19 cellular contexts compared by ENCODE assay signal in genomic region chr14:101220921-101221510, GRCh38.
DNase-seq lines count a peak whose midpoint lies in the region; ATAC-seq and TF ChIP-seq lines count a peak whose summit lies in the region.
"Had no signal": no experiment of that assay in that cellular context is flagged by ENCODE, and none has a peak within 500 bp of the region (broad histone marks: within the 10 kb centered on the region; RNA-seq: fewer than 3 reads in every experiment).

No MANE protein-coding gene starts in this region.

- H2BK12ac ChIP-seq in neuronal stem cell (ENCODE audit: low read length) = peak overlapping the region; percentile 67

- ATAC-seq in Right ventricle myocardium superior (ENCODE audit: poor library complexity) = no peak

- no peak overlapping the region for H3K4ac ChIP-seq in neuronal stem cell (ENCODE audit: low read length)

- no peak overlapping the region for H3K27ac ChIP-seq in right atrium auricular region
- no peak overlapping the region for H3K27ac ChIP-seq in neuronal stem cell (replicated peaks; ENCODE audit: low read length)
- H3K27ac ChIP-seq: KMS-11, RWPE1 had no signal

- H2BK15ac ChIP-seq in neuronal stem cell (ENCODE audit: low read length) = peak overlapping the region; percentile 30

- H3K9ac ChIP-seq in neuronal stem cell (ENCODE audit: low read depth, low read length, poor library complexity) = peak overlapping the region; percentile 46
- H3K9ac ChIP-seq: KMS-11 had no signal

- no peak overlapping the region for H3K14ac ChIP-seq in neuronal stem cell (ENCODE audit: low read length)

- no peaks in the 10 kb centered on the region for H3K27me3 ChIP-seq in right atrium auricular region
- H3K27me3 ChIP-seq in neuronal stem cell (ENCODE audit: control insufficient read depth in 3 of 3, insufficient read depth in 3 of 3, low read depth in 1 of 3, low read length in 3 of 3) = no peaks in the 10 kb centered on the region

- H3K4me2 ChIP-seq in neuronal stem cell (ENCODE audit: insufficient read depth, low read length, poor library complexity, severe bottlenecking) = no peak overlapping the region
- H3K4me2 ChIP-seq: KMS-11 had no signal

- no CpG with 5 or more reads among the region's 16 CpGs for WGBS in neuronal stem cell (ENCODE audit: extremely low coverage in 2 of 2, insufficient read length in 2 of 2, insufficient replicate concordance in 1 of 2), 2 donors

- DNase-seq in right atrium auricular region (ENCODE audit: low spot score) (peak; percentile 50), Right ventricle myocardium superior (no peak), islet precursor cell (peak; percentile 30), neuronal stem cell (ENCODE audit: low spot score) (no peak), NCI-H69 (lab: John Stamatoyannopoulos, UW) (no peak), NCI-H2107 (lab: John Stamatoyannopoulos, UW) (no peak), kidney glomerular epithelial cell (lab: John Stamatoyannopoulos, UW) (no peak)
- no peak for DNase-seq in activated effector memory CD4-positive, alpha-beta T cell treated with Interleukin-2 at 50 U/mL for 16 hours
- DNase-seq: DMS53; MM.1S; NCI-H1105; NCI-H187 treated with DMSO at 0.1 percent for 48 hours; NCI-H2227 treated with DMSO at 0.1 percent for 48 hours; NCI-H526; NK-92 treated with Interleukin-12 subunit alpha and Interleukin-12 subunit beta, amount 100 ng/mL, for 24 hours; OCI-M1 had no signal

- intact Hi-C loops in Right ventricle myocardium superior (cut with DNase I) = no loop called here

- no peak for TF ChIP-seq CTCF in right atrium auricular region (IDR thresholded peaks at IDR 0.05)

- H3K36me3 ChIP-seq in right atrium auricular region (no peaks in the 10 kb centered on the region), neuronal stem cell (replicated peaks in 1 of 2; ENCODE audit: control insufficient read depth in 2 of 2, insufficient read depth in 2 of 2, low read length in 2 of 2) (no peaks in the 10 kb centered on the region)

- H3K18ac ChIP-seq in neuronal stem cell (ENCODE audit: low read length) = peak overlapping the region; percentile 31

- H2AFZ ChIP-seq in neuronal stem cell (ENCODE audit: low read length) = no peak overlapping the region

- peak overlapping the region; percentile 87 for H2AK5ac ChIP-seq in neuronal stem cell (ENCODE audit: low read depth, low read length)

- H4K91ac ChIP-seq in neuronal stem cell (ENCODE audit: low read depth, low read length, poor library complexity) = no peak overlapping the region

- no peak overlapping the region for H2BK120ac ChIP-seq in neuronal stem cell (ENCODE audit: low read depth, low read length)

- H4K8ac ChIP-seq in neuronal stem cell (ENCODE audit: low read depth, low read length) = no peak overlapping the region

- no peaks in the 10 kb centered on the region for H3K79me1 ChIP-seq in neuronal stem cell (ENCODE audit: low read depth, low read length)

- H3K4me3 ChIP-seq in right atrium auricular region (no peak overlapping the region), neuronal stem cell (ENCODE audit: low read length in 2 of 2) (no peak overlapping the region)

- H3K9me3 ChIP-seq in right atrium auricular region = no peaks in the 10 kb centered on the region
- H3K9me3 ChIP-seq in neuronal stem cell (replicated peaks in 1 of 2; ENCODE audit: control insufficient read depth in 2 of 2, insufficient read depth in 1 of 2, low read depth in 1 of 2, low read length in 2 of 2) = peaks cover 0 to under 1% of the 10 kb centered on the region in 2 donors
- H3K9me3 ChIP-seq: Caco-2 had no signal

- H2BK5ac ChIP-seq in neuronal stem cell (ENCODE audit: low read length) = no peak overlapping the region

- H3K4me1 ChIP-seq in right atrium auricular region (no peaks in the 10 kb centered on the region), neuronal stem cell (ENCODE audit: control insufficient read depth in 2 of 2, insufficient read depth in 1 of 2, low read depth in 1 of 2, low read length in 2 of 2) (peaks cover 28 to 48% of the 10 kb centered on the region in 2 donors)

- H3K23ac ChIP-seq in neuronal stem cell (ENCODE audit: low read depth, low read length, poor library complexity) = no peak overlapping the region

Comparison
In these comparisons a context has a peak if more than half of its experiments do, and no peak if none do; other contexts are left out.
1. DNase-seq: peak in right atrium auricular region (single experiment) and islet precursor cell (single experiment); none in Right ventricle myocardium superior (single experiment), neuronal stem cell (single experiment), NCI-H69 (single experiment), NCI-H2107 (single experiment), kidney glomerular epithelial cell (single experiment) and activated effector memory CD4-positive, alpha-beta T cell treated with Interleukin-2 at 50 U/mL for 16 hours (single experiment).